27 cellular contexts compared by ENCODE assay signal in the genomic region with DNA sequence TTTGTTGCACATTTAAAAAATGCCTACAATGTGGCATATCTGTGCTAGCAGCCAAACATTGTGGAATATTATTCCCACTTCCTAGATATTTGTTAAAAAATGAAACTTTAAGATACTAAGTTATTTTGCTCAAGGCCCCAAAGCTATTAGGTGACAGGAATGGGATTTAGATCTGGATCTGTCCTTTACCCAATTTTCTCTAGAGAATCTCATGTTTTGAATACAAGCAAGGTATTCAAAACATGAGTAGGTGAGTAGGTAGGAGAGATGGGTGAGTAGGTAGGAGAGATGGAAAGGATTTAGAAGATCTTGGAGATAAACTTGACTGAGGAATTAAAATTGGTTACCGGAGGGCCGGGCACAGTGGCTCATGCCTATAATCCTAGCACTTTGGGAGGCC.
"Had no signal": no experiment of that assay in that cellular context is flagged by ENCODE, and none has a peak within 500 bp of the region (broad histone marks: within the 10 kb centered on the region; RNA-seq: fewer than 3 reads in every experiment).

No MANE protein-coding gene starts in this region.

- ATAC-seq: stimulated activated effector memory CD8-positive, alpha-beta T cell treated with anti-CD3 and anti-CD28 coated beads, Interleukin-12 subunit alpha, Interleukin-12 subunit beta, amount 100 ng/mL, for 72 hours; stimulated activated memory B cell treated with anti-CD40 and anti-IgM and Interleukin-4, amounts not matched to agents 10 μg/mL and 1 μg/mL and 100 μg/mL, for 72 hours; stimulated activated naive B cell treated with anti-CD40 and anti-IgM and Interleukin-4, amounts not matched to agents 10 μg/mL and 1 μg/mL and 100 μg/mL, for 72 hours; stimulated activated naive CD8-positive, alpha-beta T cell treated with anti-CD3 and anti-CD28 coated beads, Interleukin-15, amount 100 ng/mL, for 72 hours; stimulated activated naive CD8-positive, alpha-beta T cell treated with anti-CD3 and anti-CD28 coated beads, Interleukin-15, Interleukin-2, amounts not matched to agents 100 U/mL and 50 U/mL, for 24 hours; upper lobe of right lung had no signal

- DNase-seq: stimulated activated CD4-positive, alpha-beta T cell treated with anti-CD3 and anti-CD28 coated beads, Interleukin-2, amount 100 ng/mL, for 48 hours; stimulated activated CD4-positive, alpha-beta T cell treated with anti-CD3 and anti-CD28 coated beads, Interleukin-4, amount 100 ng/mL, for 1 hour; stimulated activated CD4-positive, alpha-beta T cell treated with anti-CD3 and anti-CD28 coated beads, Interleukin-4, amount 100 ng/mL, for 24 hours; stimulated activated CD4-positive, alpha-beta T cell treated with anti-CD3 and anti-CD28 coated beads, Interleukin-4, amount 100 ng/mL, for 4 hours; stimulated activated CD8-positive, alpha-beta memory T cell treated with anti-CD3 and anti-CD28 coated beads, Interleukin-4, amount 100 ng/mL, for 48 hours; stimulated activated naive B cell treated with anti-CD40 and anti-IgM and Interleukin-4, amounts not matched to agents 10 μg/mL and 1 μg/mL and 100 μg/mL, for 72 hours; stimulated activated naive CD4-positive, alpha-beta T cell; stimulated activated naive CD4-positive, alpha-beta T cell treated with Interleukin-2 at 50 U/mL for 16 hours; stimulated activated naive CD8-positive, alpha-beta T cell treated with anti-CD3 and anti-CD28 coated beads, Interleukin-15, amount 100 ng/mL, for 72 hours; stimulated activated naive CD8-positive, alpha-beta T cell treated with anti-CD3 and anti-CD28 coated beads, Interleukin-15, Interleukin-2, amounts not matched to agents 100 U/mL and 50 U/mL, for 24 hours; stomach; substantia nigra; testis; thyroid gland; tibial artery; transverse colon; upper lobe of left lung; upper lobe of right lung; uterus had no signal

- H3K4me3 ChIP-seq: stomach, suprapubic skin, testis, thoracic aorta, thyroid gland, tibial artery, tibial nerve, transverse colon, upper lobe of left lung, upper lobe of right lung, uterus, vagina had no signal

- H3K9me3 Mint-ChIP-seq: stimulated activated effector memory CD8-positive, alpha-beta T cell treated with anti-CD3 and anti-CD28 coated beads, Interleukin-12 subunit alpha, Interleukin-12 subunit beta, amount 100 ng/mL, for 72 hours; stimulated activated memory B cell treated with anti-CD40 and anti-IgM and Interleukin-4, amounts not matched to agents 10 μg/mL and 1 μg/mL and 100 μg/mL, for 72 hours; stimulated activated naive CD8-positive, alpha-beta T cell treated with anti-CD3 and anti-CD28 coated beads, Interleukin-15, Interleukin-2, amounts not matched to agents 100 ng/mL and 50 ng/mL, for 24 hours had no signal

- H3K27ac ChIP-seq: stomach, suprapubic skin, thoracic aorta, thyroid gland, tibial artery, tibial nerve, transverse colon, upper lobe of left lung, upper lobe of right lung, uterus, vagina had no signal

- H3K27me3 Mint-ChIP-seq: stimulated activated memory B cell treated with anti-CD40 and anti-IgM and Interleukin-4, amounts not matched to agents 10 μg/mL and 1 μg/mL and 100 μg/mL, for 72 hours; stimulated activated naive B cell treated with anti-CD40 and anti-IgM and Interleukin-4, amounts not matched to agents 10 μg/mL and 1 μg/mL and 100 μg/mL, for 72 hours; stimulated activated naive CD8-positive, alpha-beta T cell treated with anti-CD3 and anti-CD28 coated beads, Interleukin-15, amount 100 ng/mL, for 72 hours; stimulated activated naive CD8-positive, alpha-beta T cell treated with anti-CD3 and anti-CD28 coated beads, Interleukin-15, Interleukin-2, amounts not matched to agents 100 ng/mL and 50 ng/mL, for 24 hours; type B pancreatic cell had no signal

- H3K27ac Mint-ChIP-seq: stimulated activated effector memory CD8-positive, alpha-beta T cell treated with anti-CD3 and anti-CD28 coated beads, Interleukin-12 subunit alpha, Interleukin-12 subunit beta, amount 100 ng/mL, for 72 hours; stimulated activated naive B cell treated with anti-CD40 and anti-IgM and Interleukin-4, amounts not matched to agents 10 μg/mL and 1 μg/mL and 100 μg/mL, for 72 hours; stimulated activated naive CD8-positive, alpha-beta T cell treated with anti-CD3 and anti-CD28 coated beads, Interleukin-15, amount 100 ng/mL, for 72 hours; stimulated activated naive CD8-positive, alpha-beta T cell treated with anti-CD3 and anti-CD28 coated beads, Interleukin-15, Interleukin-2, amounts not matched to agents 100 ng/mL and 50 ng/mL, for 24 hours; type B pancreatic cell had no signal

- H3K4me1 Mint-ChIP-seq: stimulated activated effector memory CD8-positive, alpha-beta T cell treated with anti-CD3 and anti-CD28 coated beads, Interleukin-12 subunit alpha, Interleukin-12 subunit beta, amount 100 ng/mL, for 72 hours; stimulated activated naive CD8-positive, alpha-beta T cell treated with anti-CD3 and anti-CD28 coated beads, Interleukin-15, amount 100 ng/mL, for 72 hours had no signal

- H3K4me3 Mint-ChIP-seq: stimulated activated effector memory CD8-positive, alpha-beta T cell treated with anti-CD3 and anti-CD28 coated beads, Interleukin-12 subunit alpha, Interleukin-12 subunit beta, amount 100 ng/mL, for 72 hours; stimulated activated memory B cell treated with anti-CD40 and anti-IgM and Interleukin-4, amounts not matched to agents 10 μg/mL and 1 μg/mL and 100 μg/mL, for 72 hours; stimulated activated naive B cell treated with anti-CD40 and anti-IgM and Interleukin-4, amounts not matched to agents 10 μg/mL and 1 μg/mL and 100 μg/mL, for 72 hours; stimulated activated naive CD8-positive, alpha-beta T cell treated with anti-CD3 and anti-CD28 coated beads, Interleukin-15, amount 100 ng/mL, for 72 hours; stimulated activated naive CD8-positive, alpha-beta T cell treated with anti-CD3 and anti-CD28 coated beads, Interleukin-15, Interleukin-2, amounts not matched to agents 100 ng/mL and 50 ng/mL, for 24 hours; type B pancreatic cell had no signal

- H3K36me3 ChIP-seq: stomach, suprapubic skin, thoracic aorta, thyroid gland, tibial artery, tibial nerve, transverse colon, upper lobe of left lung, upper lobe of right lung, uterus, vagina had no signal

- H3K9me3 ChIP-seq: stomach, suprapubic skin, testis, thoracic aorta, thyroid gland, tibial artery, tibial nerve, transverse colon, upper lobe of left lung, upper lobe of right lung, uterus, vagina had no signal

- H3K27me3 ChIP-seq: stomach, suprapubic skin, testis, thyroid gland, tibial artery, tibial nerve, transverse colon, upper lobe of left lung, upper lobe of right lung, uterus, vagina had no signal

- H3K4me1 ChIP-seq: stomach, suprapubic skin, testis, thyroid gland, transverse colon, upper lobe of left lung, upper lobe of right lung, uterus, vagina had no signal

- H3K36me3 Mint-ChIP-seq: stimulated activated effector memory CD8-positive, alpha-beta T cell treated with anti-CD3 and anti-CD28 coated beads, Interleukin-12 subunit alpha, Interleukin-12 subunit beta, amount 100 ng/mL, for 72 hours; stimulated activated memory B cell treated with anti-CD40 and anti-IgM and Interleukin-4, amounts not matched to agents 10 μg/mL and 1 μg/mL and 100 μg/mL, for 72 hours; stimulated activated naive B cell treated with anti-CD40 and anti-IgM and Interleukin-4, amounts not matched to agents 10 μg/mL and 1 μg/mL and 100 μg/mL, for 72 hours; type B pancreatic cell had no signal
